ENCODE assay signal across 30 cellular contexts in genomic region chr20:49970498-49970897, GRCh38.
"Had no signal": no experiment of that assay in that cellular context is flagged by ENCODE, and none has a peak within 500 bp of the region (broad histone marks: within the 10 kb centered on the region; RNA-seq: fewer than 3 reads in every experiment).

No MANE protein-coding gene starts in this region.

- H3K4me2 ChIP-seq: KMS-11 had no signal

- H3K9ac ChIP-seq: KMS-11 had no signal

- H3K27me3 ChIP-seq: brain microvascular endothelial cell, SJCRH30 had no signal

- ATAC-seq: activated CD8-positive, alpha-beta memory T cell treated with anti-CD3 and anti-CD28 coated beads, Interleukin-2, amount 10 ng/mL, durations not matched to agents 7 days and 5 days had no signal

- H3K36me3 ChIP-seq: brain microvascular endothelial cell, SJCRH30, WERI-Rb-1 had no signal

- H3K9me3 ChIP-seq: SJCRH30 had no signal

- DNase-seq: activated CD4-positive, alpha-beta memory T cell treated with anti-CD3 and anti-CD28 coated beads, Interleukin-2, amount 10 ng/mL, durations not matched to agents 7 days and 5 days; activated CD4-positive, alpha-beta T cell treated with anti-CD3 and anti-CD28 coated beads for 1 hour; activated CD4-positive, alpha-beta T cell treated with anti-CD3 and anti-CD28 coated beads for 48 hours; activated CD4-positive, CD25-positive, alpha-beta regulatory T cell; activated CD8-positive, alpha-beta memory T cell treated with anti-CD3 and anti-CD28 coated beads for 24 hours; activated CD8-positive, alpha-beta memory T cell treated with anti-CD3 and anti-CD28 coated beads, Interleukin-2, amount 10 ng/mL, durations not matched to agents 7 days and 5 days; activated CD8-positive, alpha-beta memory T cell treated with anti-CD3 and anti-CD28 coated beads, Interleukin-2, amount 50 U/mL, for 48 hours; activated effector memory CD4-positive, alpha-beta T cell treated with Interleukin-2 at 50 U/mL for 16 hours; activated naive CD4-positive, alpha-beta T cell treated with anti-CD3 and anti-CD28 coated beads, Interleukin-2, amount 50 U/mL, for 16 hours; activated naive CD8-positive, alpha-beta T cell treated with anti-CD3 and anti-CD28 coated beads for 36 hours; activated T-cell treated with anti-CD3 and anti-CD28 coated beads, Interleukin-2, amount 50 U/mL, for 48 hours; amniotic stem cell; brain microvascular endothelial cell; central memory CD4-positive, alpha-beta T cell; NCI-H1105; NCI-H1417 treated with DMSO at 0.1 percent for 48 hours; NCI-H1930; NCI-H2081 treated with DMSO at 0.1 percent for 48 hours; NCI-H226; NCI-H446 treated with DMSO at 0.1 percent for 48 hours; NCI-H524; NCI-H69; NCI-H82; Right ventricle myocardium superior; SJCRH30; T1000 had no signal

- FAIRE-seq: RCC 7860 had no signal

- H3K27ac ChIP-seq: brain microvascular endothelial cell, KMS-11, SJCRH30, SK-N-MC, WERI-Rb-1 had no signal

- H3K4me3 ChIP-seq: SJCRH30, SK-N-MC had no signal
